Comparison of ENCODE assay signal across 22 cellular contexts in the genomic region with DNA sequence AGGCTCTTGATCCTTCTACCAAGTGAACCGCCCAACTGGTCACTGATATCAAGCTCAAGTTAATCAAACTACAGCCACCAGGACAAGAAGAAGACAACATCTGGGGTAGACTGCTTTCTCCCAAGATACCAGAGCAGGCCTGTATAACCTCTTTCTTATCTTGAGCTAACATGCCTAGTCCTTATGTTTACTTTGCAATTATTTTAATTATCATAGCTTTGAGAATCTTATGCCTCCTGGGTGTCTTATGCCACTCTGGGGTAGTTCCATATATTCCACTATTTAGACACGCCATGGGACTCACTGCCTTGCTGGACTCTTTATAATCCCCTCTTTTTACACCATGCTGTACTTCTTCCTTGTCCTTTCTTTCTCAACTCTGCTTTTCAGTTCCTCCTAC.
"Had no signal": no experiment of that assay in that cellular context is flagged by ENCODE, and none has a peak within 500 bp of the region (broad histone marks: within the 10 kb centered on the region; RNA-seq: fewer than 3 reads in every experiment).

No MANE protein-coding gene starts in this region.

- ATAC-seq: Right ventricle myocardium inferior, SK-N-SH treated with all-trans-retinoic acid at 6 μM for 48 hours had no signal

- H3K36me3 ChIP-seq: Peyer's patch, SJCRH30 had no signal

- H3K4me1 ChIP-seq: Peyer's patch, SJCRH30 had no signal

- H3K4me3 ChIP-seq: PC-9, Peyer's patch, SJCRH30 had no signal

- H3K9me3 ChIP-seq: Peyer's patch, SJCRH30 had no signal

- H2AFZ ChIP-seq: PC-9 had no signal

- H3K27me3 ChIP-seq: Peyer's patch, SJCRH30 had no signal

- DNase-seq: Kasumi-1, MM.1S, NCI-H1092 treated with DMSO at 0.1 percent for 48 hours, NCI-H1436, NCI-H187, NCI-H2029, NCI-H2081 treated with DMSO at 0.1 percent for 48 hours, NCI-H2171, NCI-H226, NCI-H446, NCI-H510A, NCI-H524 treated with DMSO at 0.1 percent for 48 hours, NCI-H69, NCI-H774, PC-9, Peyer's patch, SHP77 treated with DMSO at 0.1 percent for 48 hours, SJCRH30 had no signal

- H3K4me2 ChIP-seq: KMS-11, PC-9 had no signal

- H3K9ac ChIP-seq: KMS-11 had no signal

- H3K27ac ChIP-seq: HL-60, KMS-11, PC-9, Peyer's patch, SJCRH30 had no signal
